ENCODE assay signal across 11 cellular contexts in the genomic region with DNA sequence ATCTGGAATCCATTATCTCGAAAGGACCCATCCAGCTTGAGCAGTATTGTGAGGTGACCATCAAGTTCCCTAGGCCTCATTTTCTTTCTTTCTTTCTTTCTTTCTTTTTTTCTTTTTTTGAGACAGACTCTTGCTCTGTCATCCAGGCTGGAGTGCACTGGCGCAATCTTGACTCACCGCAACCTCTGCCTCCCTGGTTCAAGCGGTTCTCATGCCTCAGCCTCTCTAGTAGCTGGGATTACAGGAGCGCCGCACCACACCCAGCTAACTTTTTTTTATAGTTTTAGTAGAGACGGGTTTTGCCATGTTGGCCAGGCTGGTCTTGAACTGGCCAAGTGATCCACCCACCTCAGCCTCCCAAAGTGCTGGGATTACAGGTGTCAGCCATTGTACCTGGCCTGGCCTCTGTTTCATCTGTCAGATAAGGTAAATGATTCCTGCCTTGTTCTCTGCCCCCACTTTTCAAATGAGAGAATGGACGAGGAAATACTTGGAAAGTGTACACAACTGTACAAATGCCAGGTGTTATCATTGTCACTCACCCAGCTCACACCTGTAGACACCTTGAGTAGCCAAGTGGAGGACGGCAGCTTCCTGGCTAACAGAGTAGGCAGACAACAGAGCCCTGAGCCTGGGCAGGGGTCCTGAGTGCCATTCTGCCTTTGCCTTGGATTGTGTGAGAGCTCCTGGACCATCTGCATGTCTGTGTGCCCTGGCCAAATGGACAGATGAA. TPM values are rescaled to one million over a fixed set of nuclear protein-coding genes. Genes with fewer than 3 reads are reported as not detected.
DNase-seq lines count a peak whose midpoint lies in the region; ATAC-seq, FAIRE-seq and TF ChIP-seq lines count a peak whose summit lies in the region.
"Had no signal": no experiment of that assay in that cellular context is flagged by ENCODE, and none has a peak within 500 bp of the region (broad histone marks: within the 10 kb centered on the region; RNA-seq: fewer than 3 reads in every experiment).

No MANE protein-coding gene starts in this region.

- peaks cover 9% of the 10 kb centered on the region for H3K79me1 ChIP-seq in mesendoderm (ENCODE audit: low read length)

- no peak for FAIRE-seq in bronchial epithelial cell (lab: Jason Lieb, UNC)

- H3K9ac ChIP-seq in mesendoderm (ENCODE audit: low read length): peak overlapping the region; percentile 32

- DNase-seq in heart left ventricle (no peak), left ventricle myocardium superior (no peak), bronchial epithelial cell (ENCODE audit: low read depth) (peak; percentile 79), mesendoderm (no peak), vagina (ENCODE audit: extremely low spot score in 2 of 2) (no peak), AG20443 (ENCODE audit: low spot score) (no peak), cerebellar nuclear complex (lab: John Stamatoyannopoulos, UW) (no peak), DMS 273 (lab: John Stamatoyannopoulos, UW; ENCODE audit: unreplicated experiment) (no peak)
- DNase-seq: activated naive CD8-positive, alpha-beta T cell treated with anti-CD3 and anti-CD28 coated beads, Interleukin-2, amount 10 ng/mL, durations not matched to agents 7 days and 5 days; NCI-H1048; nucleus accumbens had no signal

- no peak overlapping the region for H4K8ac ChIP-seq in mesendoderm (ENCODE audit: low read depth, low read length)

- H2AK5ac ChIP-seq in mesendoderm (ENCODE audit: low read length): peak overlapping the region; percentile 15

- H3K18ac ChIP-seq in mesendoderm (ENCODE audit: low read length): peak overlapping the region; percentile 61

- H3K4me1 ChIP-seq in heart left ventricle (peaks cover 48 to 99% (median 95%) of the 10 kb centered on the region in 12 donors), mesendoderm (ENCODE audit: control insufficient read depth, low read depth, low read length) (peaks cover 47% of the 10 kb centered on the region), vagina (peaks cover 99% of the 10 kb centered on the region)

- H3K4me2 ChIP-seq in mesendoderm (ENCODE audit: low read length): no peak overlapping the region

- TF ChIP-seq CTCF in heart left ventricle (IDR thresholded peaks at IDR 0.05) (no peak), bronchial epithelial cell (IDR thresholded peaks at IDR 0.05; ENCODE audit: insufficient read depth, low read length, severe bottlenecking) (no peak), vagina (IDR thresholded peaks at IDR 0.05) (no peak)

- no peak overlapping the region for H4K5ac ChIP-seq in mesendoderm (ENCODE audit: low read length)

- H3K4me3 ChIP-seq in heart left ventricle (no peak overlapping the region), bronchial epithelial cell (ENCODE audit: low read depth, low read length) (no peak overlapping the region), mesendoderm (ENCODE audit: low read length) (no peak overlapping the region), vagina (no peak overlapping the region)

- H2BK120ac ChIP-seq in mesendoderm (ENCODE audit: low read depth, low read length): peak overlapping the region; percentile 31

- H3K27ac ChIP-seq in heart left ventricle (peak overlapping the region; percentile 60 to 90 (median 86)), mesendoderm (ENCODE audit: low read depth, low read length) (peak overlapping the region; percentile 86), vagina (peak overlapping the region; percentile 74)

- peak overlapping the region; percentile 71 for H3K4ac ChIP-seq in mesendoderm (ENCODE audit: low read depth, low read length)

- ATAC-seq in heart left ventricle: no peak
- ATAC-seq in left ventricle myocardium superior: no peak

- H3K9me3 ChIP-seq in heart left ventricle (no peaks in the 10 kb centered on the region), vagina (no peaks in the 10 kb centered on the region)

- H3K56ac ChIP-seq in mesendoderm (ENCODE audit: low read length): peak overlapping the region; percentile 57

- WGBS in heart left ventricle, 4 donors: 86 to 89% (median 88%) methylated on average over 8 to 9 of the region's 9 CpGs
- no CpG with 5 or more reads among the region's 9 CpGs for WGBS in mesendoderm (ENCODE audit: extremely low coverage, insufficient coverage, low lambda C conversion rate)

- H3K27me3 ChIP-seq in heart left ventricle: no peaks in the 10 kb centered on the region
- no peaks in the 10 kb centered on the region for H3K27me3 ChIP-seq in bronchial epithelial cell (ENCODE audit: control insufficient read depth, insufficient read depth, low read length)
- H3K27me3 ChIP-seq in mesendoderm (ENCODE audit: insufficient read depth, low read length, poor library complexity): no peaks in the 10 kb centered on the region
- H3K27me3 ChIP-seq in vagina: no peaks in the 10 kb centered on the region

- peak overlapping the region; percentile 72 for H3K23ac ChIP-seq in mesendoderm (ENCODE audit: low read length)

- peaks cover 0 to 12% (median 0%) of the 10 kb centered on the region in 9 donors for H3K36me3 ChIP-seq in heart left ventricle
- peaks cover 11% of the 10 kb centered on the region for H3K36me3 ChIP-seq in bronchial epithelial cell (ENCODE audit: control insufficient read depth, insufficient read depth, low read length)
- no peaks in the 10 kb centered on the region for H3K36me3 ChIP-seq in mesendoderm (ENCODE audit: control insufficient read depth, insufficient read depth, low read length)
- no peaks in the 10 kb centered on the region for H3K36me3 ChIP-seq in vagina

- TF ChIP-seq POLR2A in heart left ventricle (IDR thresholded peaks at IDR 0.05): no peak
- TF ChIP-seq POLR2A in vagina (IDR thresholded peaks at IDR 0.05): no peak

- H2BK15ac ChIP-seq in mesendoderm (replicated peaks; ENCODE audit: low read depth): peak overlapping the region; percentile 19

- peak overlapping the region; percentile 57 for H2BK5ac ChIP-seq in mesendoderm (ENCODE audit: low read length)

- H3K79me2 ChIP-seq in mesendoderm (ENCODE audit: control insufficient read depth, insufficient read depth, low read length): peaks cover 83% of the 10 kb centered on the region

- intact Hi-C loops in heart left ventricle (cut with DNase I) (no loop called here), left ventricle myocardium superior (cut with micrococcal nuclease) (no loop called here), vagina (cut with DNase I) (no loop called here)

RNA-seq across cellular contexts. Expression of gene HK1, which starts 54.1 kb away (rescaled TPM):
- total RNA-seq in heart left ventricle (100 to 1,000 TPM; 194 to 310 (median 227) TPM), left ventricle myocardium superior (210 TPM), bronchial epithelial cell (170 and 182 TPM in 2 replicates), vagina (106 TPM)
- polyA plus RNA-seq in heart left ventricle: 100 to 1,000 TPM in 1 of 2 donors, 10 to 100 TPM in 1; 83.0 to 284 TPM
- 114 TPM for polyA plus RNA-seq in mesendoderm (2013, experiment 1 of 2)
- 114 TPM for polyA plus RNA-seq in mesendoderm (2013, experiment 2 of 2)
